8 cellular contexts compared by ENCODE assay signal in the genomic region with DNA sequence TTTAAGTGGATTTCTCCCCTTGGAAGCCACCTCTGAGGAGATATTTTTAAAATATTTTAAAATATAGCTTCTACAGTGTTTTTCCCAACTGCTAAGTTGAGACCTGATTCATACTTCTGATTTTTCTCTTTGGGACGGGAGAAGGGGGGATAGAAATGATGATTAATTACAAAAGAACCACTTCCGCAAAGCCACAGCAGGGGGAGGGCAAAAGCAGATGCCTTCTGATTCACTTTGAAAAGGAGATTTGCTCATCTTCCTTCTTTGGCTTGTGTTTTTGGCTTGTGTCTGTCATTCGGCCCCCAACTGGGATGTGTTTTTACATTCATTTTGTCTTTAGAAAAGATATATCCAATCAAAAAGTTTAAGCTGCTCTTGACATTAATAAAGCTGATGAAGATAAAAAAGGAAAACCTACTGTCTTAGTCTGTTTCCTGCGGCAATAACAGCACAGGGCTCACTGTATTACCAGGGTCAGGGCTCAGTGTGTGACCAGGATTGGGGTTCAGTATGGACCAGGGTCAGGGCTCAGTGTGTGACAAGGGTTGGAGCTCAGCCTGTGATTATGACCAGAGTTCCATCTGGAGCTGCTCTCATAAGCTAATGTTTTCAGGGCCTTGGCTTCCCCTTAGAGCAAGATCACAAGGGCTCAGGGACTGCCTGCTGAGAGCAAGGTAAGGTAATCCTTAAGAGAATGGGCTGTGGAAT.
DNase-seq lines count a peak whose midpoint lies in the region; ATAC-seq and TF ChIP-seq lines count a peak whose summit lies in the region.

No MANE protein-coding gene starts in this region.

- intact Hi-C loops in gastrocnemius medialis (cut with DNase I; ENCODE audit: low total_unique reads): loop anchor here (1.0 kb wide), 1 partner anchor 8 kb away; no protein-coding TSS in a partner anchor

- no peak for TF ChIP-seq POLR2A in gastrocnemius medialis (IDR thresholded peaks at IDR 0.05)

- in situ Hi-C loops in gastrocnemius medialis (cut with MboI; ENCODE audit: low sequenced_read_pairs in 4 of 4): no loop called here

- ATAC-seq in HG03439 (IDR thresholded peaks at IDR 0.05; ENCODE audit: unreplicated experiment) (no peak), HG03025 (IDR thresholded peaks at IDR 0.05; ENCODE audit: low FRiP score, unreplicated experiment) (no peak), gastrocnemius medialis (no peak)

- TF ChIP-seq CTCF in GM12865 (IDR thresholded peaks at IDR 0.05; ENCODE audit: insufficient read depth, low read depth, low read length, missing control alignments) (no peak), gastrocnemius medialis (IDR thresholded peaks at IDR 0.05 in 4 of 5, conservative IDR thresholded peaks at IDR 0.05 in 1 of 5) (no peak)

- H3K4me3 ChIP-seq in GM12865 (ENCODE audit: low read depth, low read length) (no peak overlapping the region), H7 (ENCODE audit: insufficient read depth, low read depth, low read length) (no peak overlapping the region), gastrocnemius medialis (no peak overlapping the region)

- H3K27ac ChIP-seq in substantia nigra (ENCODE audit: low read depth, low read length, poor library complexity, severe bottlenecking): no peak overlapping the region
- H3K27ac ChIP-seq in gastrocnemius medialis: no peak overlapping the region

- no peaks in the 10 kb centered on the region for H3K9me3 ChIP-seq in gastrocnemius medialis

- DNase-seq in GM12865 (ENCODE audit: low read depth): peak; percentile 76
- DNase-seq in H7: peak; percentile 39
- DNase-seq in NOMO-1 treated with DMSO at 0.1 percent for 48 hours (lab: John Stamatoyannopoulos, UW; ENCODE audit: unreplicated experiment): peak; percentile 76
- DNase-seq in glomerular visceral epithelial cell (ENCODE audit: extremely low spot score): peak; percentile 69
- no peak for DNase-seq in substantia nigra (lab: John Stamatoyannopoulos, UW)
- DNase-seq in gastrocnemius medialis: no peak

- H3K27me3 ChIP-seq in H7 (ENCODE audit: control insufficient read depth, insufficient read depth, low read length): no peaks in the 10 kb centered on the region
- no peaks in the 10 kb centered on the region for H3K27me3 ChIP-seq in gastrocnemius medialis

- H3K36me3 ChIP-seq in H7 (replicated peaks; ENCODE audit: control insufficient read depth, insufficient read depth, low read length) (no peaks in the 10 kb centered on the region), gastrocnemius medialis (no peaks in the 10 kb centered on the region)

- H3K4me1 ChIP-seq in gastrocnemius medialis: no peaks in the 10 kb centered on the region

Comparison
In these comparisons a context has a peak if more than half of its experiments do, and no peak if none do; other contexts are left out.
1. DNase-seq: peak in GM12865 (single experiment), H7 (single experiment), NOMO-1 treated with DMSO at 0.1 percent for 48 hours (single experiment) and glomerular visceral epithelial cell (single experiment); none in substantia nigra (0 of 49) and gastrocnemius medialis (0 of 2).